In genomic region chr9:113056191-113057106, GRCh38 we compare ENCODE assay signal across 1 cellular context.
TF ChIP-seq lines count a peak whose summit lies in the region.

TSS of gene ZFP37 (minus strand) at chr9:113056724. CDS start at chr9:113056688, 36 bp downstream.

TF ChIP-seq in GM12878, 131 proteins besides CTCF, POLR2A, EP300 and RAD21 (continued from another document):
- TF ChIP-seq MYB (IDR thresholded peaks at IDR 0.05; ENCODE audit: borderline replicate concordance, low read depth, low read length) = no peak
- TF ChIP-seq BCL3 (IDR thresholded peaks at IDR 0.05; ENCODE audit: borderline replicate concordance, insufficient read depth, low read depth, low read length, poor library complexity, severe bottlenecking) = no peak
- TF ChIP-seq RELB (IDR thresholded peaks at IDR 0.05; ENCODE audit: low read depth) = no peak
- no peak for TF ChIP-seq JUNB (IDR thresholded peaks at IDR 0.05)
- no peak for TF ChIP-seq USF1 (IDR thresholded peaks at IDR 0.05; ENCODE audit: borderline replicate concordance, extremely low read length, insufficient read depth, low read depth, low read length)
- no peak for TF ChIP-seq POLR2AphosphoS5 (IDR thresholded peaks at IDR 0.05; ENCODE audit: low read length)
- no peak for TF ChIP-seq PKNOX1 (IDR thresholded peaks at IDR 0.05)
- 0 out of 2 replicates have a peak, but pooled peaks have one; percentile 20 for TF ChIP-seq ELK1 (IDR thresholded peaks at IDR 0.05; ENCODE audit: low read depth, low read length)
- no peak for TF ChIP-seq BCL11A (IDR thresholded peaks at IDR 0.05; ENCODE audit: low read depth, low read length)
- TF ChIP-seq ZSCAN29 (IDR thresholded peaks at IDR 0.05) = no peak
- TF ChIP-seq CREB1 (IDR thresholded peaks at IDR 0.05; ENCODE audit: low read depth) = peak; percentile 85
- peak; percentile 63; the same call in 1 of the 2 replicates for TF ChIP-seq TARDBP (IDR thresholded peaks at IDR 0.05; ENCODE audit: borderline replicate concordance)
- TF ChIP-seq DPF2 (IDR thresholded peaks at IDR 0.05) = no peak
- TF ChIP-seq MLLT1 (IDR thresholded peaks at IDR 0.05) = no peak
- TF ChIP-seq RAD51 (IDR thresholded peaks at IDR 0.05) = no peak
- no peak for TF ChIP-seq YBX1 (IDR thresholded peaks at IDR 0.05)
- TF ChIP-seq EGR1 (IDR thresholded peaks at IDR 0.05; ENCODE audit: borderline replicate concordance in 1 of 2, low read depth in 2 of 2, low read length in 2 of 2) = no peak
- no peak for TF ChIP-seq NKRF (conservative IDR thresholded peaks at IDR 0.05)
